ENCODE assay signal across 11 cellular contexts in the genomic region with DNA sequence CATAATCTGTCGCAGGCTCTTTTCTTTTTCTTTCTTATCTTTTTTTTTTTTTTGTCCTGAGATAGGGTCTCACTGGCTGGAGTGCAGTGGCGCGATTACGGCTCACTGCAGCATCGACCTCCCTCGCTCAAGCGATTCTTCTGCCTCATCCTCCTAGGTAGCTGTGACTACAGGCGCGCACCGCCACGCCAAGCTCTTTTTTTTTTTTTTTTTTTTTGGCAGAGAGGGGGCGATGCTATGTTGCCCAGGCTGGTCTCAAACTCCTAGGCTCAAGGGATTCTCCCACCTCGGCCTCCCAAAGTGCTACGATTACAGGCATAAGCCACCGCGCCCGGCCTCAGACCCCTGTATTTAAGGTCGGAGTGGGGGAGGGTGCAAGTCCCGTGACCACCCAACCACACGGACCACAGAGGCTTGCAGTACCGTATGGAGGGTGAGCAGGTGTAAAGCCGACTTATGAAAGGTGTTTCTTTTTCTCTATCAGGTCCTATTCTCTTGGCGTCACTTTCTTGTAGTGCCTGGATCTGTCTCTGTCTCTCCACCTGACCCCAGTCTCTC. TPM values are rescaled to one million over a fixed set of nuclear protein-coding genes. Genes with fewer than 3 reads are reported as not detected.
DNase-seq lines count a peak whose midpoint lies in the region; ATAC-seq, FAIRE-seq and TF ChIP-seq lines count a peak whose summit lies in the region.
"Had no signal": no experiment of that assay in that cellular context is flagged by ENCODE, and none has a peak within 500 bp of the region (broad histone marks: within the 10 kb centered on the region; RNA-seq: fewer than 3 reads in every experiment).

No MANE protein-coding gene starts in this region.

- no TSS peak for BruUV-seq in HCT116 (replicated peaks; lab: Mats Ljungman, UMichigan)

- POLR2A ChIA-PET in HCT116 (lab: Charles Lee) = no interaction called here

- H3K4me2 ChIP-seq in HCT116 (ENCODE audit: low read length) = peak overlapping the region; percentile 100; the same call in 1 of the 2 replicates
- peak overlapping the region; percentile 96 for H3K4me2 ChIP-seq in astrocyte (ENCODE audit: low read length)

- CTCF ChIA-PET in HCT116 (lab: Charles Lee) = no interaction called here

- H3K4me3 ChIP-seq in CD4-positive, CD25-positive, alpha-beta regulatory T cell (ENCODE audit: low read depth, low read length) = peak overlapping the region; percentile 80
- H3K4me3 ChIP-seq in HCT116 (replicated peaks in 1 of 2; ENCODE audit: low read depth in 1 of 2, low read length in 2 of 2) = no peak overlapping the region; a peak in 1 of 4 replicates
- H3K4me3 ChIP-seq in astrocyte (ENCODE audit: insufficient read depth, low read depth, low read length) = no peak overlapping the region

- DNase-seq in CD4-positive, CD25-positive, alpha-beta regulatory T cell = no peak
- DNase-seq in HCT116 (ENCODE audit: low read depth, low spot score) (no peak), astrocyte (ENCODE audit: low read depth) (no peak), memory B cell (ENCODE audit: low spot score in 2 of 2) (no peak), left cardiac atrium (no peak), left lobe of liver (ENCODE audit: low spot score) (no peak), A172 (ENCODE audit: low spot score) (no peak)
- DNase-seq: NCI-H187 had no signal

- no peaks in the 10 kb centered on the region for H3K27me3 Mint-ChIP-seq in CD4-positive, CD25-positive, alpha-beta regulatory T cell
- peaks cover 13% of the 10 kb centered on the region for H3K27me3 Mint-ChIP-seq in astrocyte (ENCODE audit: low read depth, unreplicated experiment)
- H3K27me3 Mint-ChIP-seq in memory B cell = no peaks in the 10 kb centered on the region

- no peak for TF ChIP-seq RAD21 in HCT116 (IDR thresholded peaks at IDR 0.05; ENCODE audit: low read depth)

- RAD21 ChIA-PET in HCT116 (lab: Charles Lee; ENCODE audit: low non-redundant PET in 1 of 2, low total read pairs in 2 of 2, uncharacterized antibody in 2 of 2, unreplicated experiment in 2 of 2) = no interaction called here

- no peaks in the 10 kb centered on the region for H3K9me3 ChIP-seq in CD4-positive, CD25-positive, alpha-beta regulatory T cell (ENCODE audit: control insufficient read depth in 2 of 2, low read length in 2 of 2)
- no peaks in the 10 kb centered on the region for H3K9me3 ChIP-seq in HCT116 (ENCODE audit: control insufficient read depth in 1 of 2, insufficient read depth in 1 of 2, low read depth in 1 of 2, low read length in 2 of 2)
- no peaks in the 10 kb centered on the region for H3K9me3 ChIP-seq in astrocyte (ENCODE audit: insufficient read depth, low read depth, low read length)

- H3K27me3 ChIP-seq in CD4-positive, CD25-positive, alpha-beta regulatory T cell (ENCODE audit: control insufficient read depth, insufficient read depth, low read length) = no peaks in the 10 kb centered on the region
- H3K27me3 ChIP-seq in HCT116 (ENCODE audit: insufficient read depth, low read length) (no peaks in the 10 kb centered on the region), astrocyte (ENCODE audit: insufficient read depth, low read length) (no peaks in the 10 kb centered on the region)

- peaks cover 17% of the 10 kb centered on the region for H3K36me3 Mint-ChIP-seq in CD4-positive, CD25-positive, alpha-beta regulatory T cell
- H3K36me3 Mint-ChIP-seq in astrocyte (ENCODE audit: low read depth, unreplicated experiment) (peaks cover 21% of the 10 kb centered on the region), memory B cell (peaks cover 13% of the 10 kb centered on the region)

- no peak for FAIRE-seq in astrocyte (lab: Jason Lieb, UNC)
- FAIRE-seq: HTR-8/SVneo had no signal

- ATAC-seq in CD4-positive, CD25-positive, alpha-beta regulatory T cell (ENCODE audit: low read depth in 2 of 2) = no peak
- ATAC-seq in HCT116 = no peak
- no peak for ATAC-seq in memory B cell (ENCODE audit: low read depth)
- ATAC-seq in GM21737 (IDR thresholded peaks at IDR 0.05; ENCODE audit: unreplicated experiment) = no peak
- no peak for ATAC-seq in left cardiac atrium
- no peak for ATAC-seq in left lobe of liver

- peaks cover 11 to 54% (median 33%) of the 10 kb centered on the region in 4 donors for H3K4me1 Mint-ChIP-seq in CD4-positive, CD25-positive, alpha-beta regulatory T cell
- peaks cover 5% of the 10 kb centered on the region for H3K4me1 Mint-ChIP-seq in astrocyte (ENCODE audit: low read depth, unreplicated experiment)
- H3K4me1 Mint-ChIP-seq in memory B cell = peaks cover 21% of the 10 kb centered on the region

- H3K9ac ChIP-seq in HCT116 (ENCODE audit: low read length) (no peak overlapping the region), astrocyte (ENCODE audit: low read length) (no peak overlapping the region)

- no peak for TF ChIP-seq POLR2A in HCT116 (IDR thresholded peaks at IDR 0.05; ENCODE audit: borderline replicate concordance, extremely low read depth, insufficient read depth, insufficient read length)

- H3K79me2 ChIP-seq in HCT116 (ENCODE audit: insufficient read depth, low read length) (no peaks in the 10 kb centered on the region), astrocyte (ENCODE audit: insufficient read depth, low read length) (no peaks in the 10 kb centered on the region)

- peaks cover 4% of the 10 kb centered on the region for H3K36me3 ChIP-seq in CD4-positive, CD25-positive, alpha-beta regulatory T cell (ENCODE audit: control insufficient read depth, insufficient read depth, low read length)
- H3K36me3 ChIP-seq in HCT116 (ENCODE audit: control insufficient read depth in 1 of 2, insufficient read depth in 2 of 2, low read length in 2 of 2) = no peaks in the 10 kb centered on the region
- no peaks in the 10 kb centered on the region for H3K36me3 ChIP-seq in astrocyte (ENCODE audit: insufficient read depth, low read length)

- H3K4me3 Mint-ChIP-seq in CD4-positive, CD25-positive, alpha-beta regulatory T cell = peak overlapping the region; percentile 90 to 98 (median 94)
- peak overlapping the region; percentile 97 for H3K4me3 Mint-ChIP-seq in astrocyte (ENCODE audit: unreplicated experiment)
- H3K4me3 Mint-ChIP-seq in memory B cell = no peak overlapping the region

- H3K9me2 ChIP-seq in HCT116 (ENCODE audit: insufficient read depth) = no peaks in the 10 kb centered on the region

- H3K27ac ChIP-seq in CD4-positive, CD25-positive, alpha-beta regulatory T cell (ENCODE audit: insufficient read depth, low read length, poor library complexity, severe bottlenecking) = no peak overlapping the region
- H3K27ac ChIP-seq in HCT116 (ENCODE audit: low read depth, low read length) = no peak overlapping the region
- no peak overlapping the region for H3K27ac ChIP-seq in astrocyte (ENCODE audit: low read depth, low read length)

- peaks cover 34% of the 10 kb centered on the region for H3K4me1 ChIP-seq in CD4-positive, CD25-positive, alpha-beta regulatory T cell (ENCODE audit: control insufficient read depth, insufficient read depth, low read length, poor library complexity, severe bottlenecking)
- H3K4me1 ChIP-seq in HCT116 (ENCODE audit: control insufficient read depth in 1 of 2, insufficient read depth in 2 of 2, low read length in 2 of 2) = peaks cover 9 to 20% of the 10 kb centered on the region in 2 experiments; a peak in 3 of 4 replicates
- H3K4me1 ChIP-seq in astrocyte (ENCODE audit: insufficient read depth, low read length) = peaks cover 5% of the 10 kb centered on the region

- H3K27ac Mint-ChIP-seq in CD4-positive, CD25-positive, alpha-beta regulatory T cell = peak overlapping the region; percentile 91 to 99 (median 95)
- no peak overlapping the region for H3K27ac Mint-ChIP-seq in astrocyte (ENCODE audit: unreplicated experiment)
- H3K27ac Mint-ChIP-seq in memory B cell = peak overlapping the region; percentile 85

- intact Hi-C loops in HCT116 (cut with micrococcal nuclease) (no loop called here), left cardiac atrium (cut with DNase I) (no loop called here)

- H4K20me1 ChIP-seq in HCT116 (ENCODE audit: insufficient read depth) (no peaks in the 10 kb centered on the region), astrocyte (ENCODE audit: insufficient read depth, low read length) (peaks cover 3% of the 10 kb centered on the region)

- no peak overlapping the region for H2AFZ ChIP-seq in HCT116 (ENCODE audit: low read depth, low read length, poor library complexity, severe bottlenecking)
- H2AFZ ChIP-seq in astrocyte (ENCODE audit: low read depth, low read length) = no peak overlapping the region

- H3K9me3 Mint-ChIP-seq in CD4-positive, CD25-positive, alpha-beta regulatory T cell = no peaks in the 10 kb centered on the region
- H3K9me3 Mint-ChIP-seq in astrocyte (ENCODE audit: unreplicated experiment) (no peaks in the 10 kb centered on the region), memory B cell (no peaks in the 10 kb centered on the region)

- no peak for TF ChIP-seq CTCF in HCT116 (IDR thresholded peaks at IDR 0.05 in 2 of 3, conservative IDR thresholded peaks at IDR 0.05 in 1 of 3; ENCODE audit: borderline replicate concordance in 1 of 3, insufficient read depth in 1 of 3, low read depth in 2 of 3, low read length in 2 of 3)
- TF ChIP-seq CTCF in astrocyte (IDR thresholded peaks at IDR 0.05; ENCODE audit: insufficient read depth, low read depth, low read length) = no peak

RNA-seq across cellular contexts. Expression of a gene that starts 2.0 kb away (rescaled TPM):
- total RNA-seq in CD4-positive, CD25-positive, alpha-beta regulatory T cell = 64.1 TPM
- 1 to 10 TPM; 1.5 to 4.4 (median 3.6) TPM for polyA plus RNA-seq in CD4-positive, CD25-positive, alpha-beta regulatory T cell
- total RNA-seq in HCT116 (2021; ENCODE audit: unreplicated experiment) = 15.5 TPM
- 12.0 and 14.3 TPM in 2 replicates for polyA plus RNA-seq in HCT116 (2012)
- 13.4 and 14.0 TPM in 2 replicates for total RNA-seq in astrocyte
- total RNA-seq in left cardiac atrium = 1 to 10 TPM; 7.3 to 7.4 TPM
- 17.7 TPM for total RNA-seq in left lobe of liver
- 9.8 and 10.9 TPM in 2 replicates for total RNA-seq in A172 (2014; rRNA removed; shearing (Covaris generic))

RNA-seq across cellular contexts. Expression of a gene that starts 24.5 kb away (rescaled TPM):
- total RNA-seq in CD4-positive, CD25-positive, alpha-beta regulatory T cell = 22.8 TPM
- 10 to 100 TPM; 55.1 to 73.5 (median 64.4) TPM for polyA plus RNA-seq in CD4-positive, CD25-positive, alpha-beta regulatory T cell
- total RNA-seq in HCT116 (2021; ENCODE audit: unreplicated experiment) (64.3 TPM), astrocyte (43.7 and 50.7 TPM in 2 replicates), left cardiac atrium (10 to 100 TPM; 13.7 to 17.9 TPM), left lobe of liver (43.5 TPM)
- 120 and 133 TPM in 2 replicates for polyA plus RNA-seq in HCT116 (2012)
- 44.0 and 45.7 TPM in 2 replicates for total RNA-seq in A172 (2014; rRNA removed; shearing (Covaris generic))

RNA-seq across cellular contexts. Expression of a gene that starts 30.5 kb away (rescaled TPM):
- total RNA-seq in CD4-positive, CD25-positive, alpha-beta regulatory T cell = 3.3 TPM
- polyA plus RNA-seq in CD4-positive, CD25-positive, alpha-beta regulatory T cell = 1 to 10 TPM in 3 of 4 donors, under 1 TPM in 1; 0.83 to 1.6 (median 1.3) TPM
- total RNA-seq in HCT116 (2021; ENCODE audit: unreplicated experiment) (1.9 TPM), astrocyte (1.3 and 1.4 TPM in 2 replicates), left cardiac atrium (1 to 10 TPM; 1.1 to 1.6 TPM), left lobe of liver (1.5 TPM)
- polyA plus RNA-seq in HCT116 (2012) = 1.0 and 2.0 TPM in 2 replicates
- total RNA-seq in A172 (2014; rRNA removed; shearing (Covaris generic)) = 0.62 TPM in 1 of 2 replicates, not detected in the other

RNA-seq across cellular contexts. Expression of a gene that starts 37.1 kb away (rescaled TPM):
- 12.7 TPM for total RNA-seq in CD4-positive, CD25-positive, alpha-beta regulatory T cell
- polyA plus RNA-seq in CD4-positive, CD25-positive, alpha-beta regulatory T cell = 1 to 10 TPM; 1.8 to 6.5 (median 4.3) TPM
- total RNA-seq in HCT116 (2021; ENCODE audit: unreplicated experiment) (3.6 TPM), astrocyte (0.22 and 0.54 TPM in 2 replicates), left cardiac atrium (under 1 TPM; 0.35 to 0.42 TPM), left lobe of liver (0.53 TPM)
- polyA plus RNA-seq in HCT116 (2012) = 6.3 and 9.4 TPM in 2 replicates
- 0.43 TPM in 1 of 2 replicates, not detected in the other for total RNA-seq in A172 (2014; rRNA removed; shearing (Covaris generic))
- total RNA-seq: endothelial cell of umbilical vein had no signal
